Comparison of ENCODE assay signal across 11 cellular contexts in genomic region chr7:26329520-26330269, GRCh38. TPM values are rescaled to one million over a fixed set of nuclear protein-coding genes. Genes with fewer than 3 reads are reported as not detected.
DNase-seq lines count a peak whose midpoint lies in the region; ATAC-seq and TF ChIP-seq lines count a peak whose summit lies in the region.
"Had no signal": no experiment of that assay in that cellular context is flagged by ENCODE, and none has a peak within 500 bp of the region (broad histone marks: within the 10 kb centered on the region; RNA-seq: fewer than 3 reads in every experiment).

No MANE protein-coding gene starts in this region.

- TF ChIP-seq CTCF in DOHH2 (IDR thresholded peaks at IDR 0.05; ENCODE audit: low read depth, low read length, poor library complexity, severe bottlenecking) (no peak), lower leg skin (IDR thresholded peaks at IDR 0.05) (no peak), breast epithelium (IDR thresholded peaks at IDR 0.05) (no peak), A673 (conservative IDR thresholded peaks at IDR 0.05; ENCODE audit: low read depth, low read length) (no peak)

- no peaks in the 10 kb centered on the region for H4K20me1 ChIP-seq in DOHH2 (ENCODE audit: control insufficient read depth, insufficient read depth, low read depth, low read length)

- H3K27ac ChIP-seq in DOHH2 (ENCODE audit: low read depth, low read length) (peak overlapping the region; percentile 6), breast epithelium (no peak overlapping the region), A673 (ENCODE audit: low read depth, low read length, poor library complexity, severe bottlenecking) (no peak overlapping the region)
- H3K27ac ChIP-seq: epithelial cell of prostate had no signal

- POLR2A ChIA-PET in A673 (lab: Charles Lee; ENCODE audit: low non-redundant PET): no interaction called here

- intact Hi-C loops in lower leg skin (cut with DNase I; ENCODE audit: low total_unique reads) (no loop called here), breast epithelium (cut with DNase I; ENCODE audit: low total_unique reads) (no loop called here), A673 (cut with micrococcal nuclease; ENCODE audit: unreplicated experiment) (no loop called here)

- H3K9me3 ChIP-seq in DOHH2 (ENCODE audit: control insufficient read depth, insufficient read depth, low read length) (no peaks in the 10 kb centered on the region), breast epithelium (peaks cover 0 to 3% of the 10 kb centered on the region in 2 donors), A673 (ENCODE audit: low read depth, low read length, poor library complexity, severe bottlenecking) (no peaks in the 10 kb centered on the region)

- ATAC-seq in HG02884 (IDR thresholded peaks at IDR 0.05; ENCODE audit: unreplicated experiment) (peak; percentile 67), HG03460 (IDR thresholded peaks at IDR 0.05; ENCODE audit: unreplicated experiment) (no peak)

- H3K4me2 ChIP-seq in DOHH2 (ENCODE audit: low read length): peak overlapping the region; percentile 67

- DNase-seq in lower leg skin (ENCODE audit: low spot score in 2 of 2) (peak; percentile 38 to 83), breast epithelium (ENCODE audit: low spot score in 2 of 2) (no peak), A673 (ENCODE audit: low spot score) (no peak), H4 (ENCODE audit: low spot score) (no peak)
- DNase-seq: CD4-positive, alpha-beta T cell; stimulated activated CD4-positive, alpha-beta T cell treated with anti-CD3 and anti-CD28 coated beads, Interleukin-4, amount 100 ng/mL, for 1 hour had no signal

- H3K36me3 ChIP-seq in DOHH2 (ENCODE audit: control insufficient read depth, low read length): no peaks in the 10 kb centered on the region; the same call in 1 of the 2 replicates
- H3K36me3 ChIP-seq in breast epithelium: no peaks in the 10 kb centered on the region
- no peaks in the 10 kb centered on the region for H3K36me3 ChIP-seq in A673 (ENCODE audit: insufficient read depth, low read length, poor library complexity, severe bottlenecking)

- peaks cover 60% of the 10 kb centered on the region for H3K4me1 ChIP-seq in DOHH2 (ENCODE audit: control insufficient read depth, low read length)
- no peaks in the 10 kb centered on the region for H3K4me1 ChIP-seq in breast epithelium
- no peaks in the 10 kb centered on the region for H3K4me1 ChIP-seq in A673 (ENCODE audit: insufficient read depth, low read length, poor library complexity, severe bottlenecking)

- TF ChIP-seq POLR2A in Raji (IDR thresholded peaks at IDR 0.05; ENCODE audit: insufficient read depth, low read depth, low read length): 0 out of 2 replicates have a peak, but pooled peaks have one; percentile 16
- TF ChIP-seq POLR2A in lower leg skin (IDR thresholded peaks at IDR 0.05): no peak
- no peak for TF ChIP-seq POLR2A in breast epithelium (IDR thresholded peaks at IDR 0.05)

- H3K4me3 ChIP-seq in DOHH2 (ENCODE audit: low read length) (peak overlapping the region; percentile 50), lower leg skin (ENCODE audit: low read depth, poor library complexity, severe bottlenecking) (no peak overlapping the region), breast epithelium (no peak overlapping the region), A673 (ENCODE audit: low read depth, low read length, poor library complexity, severe bottlenecking) (no peak overlapping the region)

- H3K79me2 ChIP-seq in DOHH2 (ENCODE audit: control insufficient read depth, low read length): peaks cover 50% of the 10 kb centered on the region

- CTCF ChIA-PET in A673 (lab: Charles Lee): no interaction called here

- H3K27me3 ChIP-seq in DOHH2 (ENCODE audit: control insufficient read depth, low read length) (no peaks in the 10 kb centered on the region), breast epithelium (no peaks in the 10 kb centered on the region), A673 (replicated peaks; ENCODE audit: insufficient read depth, low read depth, low read length, poor library complexity) (no peaks in the 10 kb centered on the region)

- no TSS peak for BruUV-seq in A673 (replicated peaks; lab: Mats Ljungman, UMichigan)

- peaks cover 34% of the 10 kb centered on the region for H3F3A ChIP-seq in DOHH2 (ENCODE audit: control insufficient read depth, insufficient read depth)

- H3K9me2 ChIP-seq in DOHH2 (replicated peaks; ENCODE audit: control insufficient read depth, low read length): no peaks in the 10 kb centered on the region

- WGBS in lower leg skin, 2 donors: 85 to 86% methylated on average over 12 to 13 of the region's 13 CpGs

RNA-seq across cellular contexts. Expression of gene SNX10, which starts 38.0 kb away (rescaled TPM):
- total RNA-seq in lower leg skin (1 to 10 TPM; 2.0 to 10.0 (median 3.8) TPM), breast epithelium (10 to 100 TPM; 13.4 to 24.6 (median 18.1) TPM), A673 (2021) (0.70 and 1.1 TPM in 2 replicates)
- total RNA-seq in H4 (2014; rRNA removed; shearing (Covaris generic)): 28.3 and 38.2 TPM in 2 replicates

Comparison
In these comparisons a context has a peak if more than half of its experiments do, and no peak if none do; other contexts are left out.
1. DNase-seq: peak in lower leg skin (2 of 2); none in breast epithelium (0 of 2), A673 (single experiment) and H4 (single experiment).